In the genomic region with DNA sequence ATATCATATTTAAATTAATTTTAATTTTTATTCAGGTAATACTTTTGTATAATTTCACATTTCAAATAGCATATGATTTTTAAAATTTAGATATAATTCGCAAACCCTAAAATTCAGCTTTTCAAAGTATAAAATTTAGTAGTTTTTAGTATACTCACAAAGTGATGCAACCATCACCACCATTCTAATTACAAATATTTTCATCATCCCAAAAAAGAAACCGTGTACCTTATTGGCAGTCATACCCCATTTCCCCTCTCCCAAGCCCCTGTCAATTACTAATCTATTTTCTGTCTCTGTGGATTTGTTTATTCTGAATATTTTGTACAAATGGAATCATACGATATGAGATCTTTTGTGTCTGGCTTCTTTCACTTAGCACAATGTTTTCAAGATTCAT, we compare ENCODE assay signal across 26 cellular contexts.
"Had no signal": no experiment of that assay in that cellular context is flagged by ENCODE, and none has a peak within 500 bp of the region (broad histone marks: within the 10 kb centered on the region; RNA-seq: fewer than 3 reads in every experiment).

No MANE protein-coding gene starts in this region.

- H3K27me3 ChIP-seq: stomach, suprapubic skin, testis, thyroid gland, tibial artery, tibial nerve, transverse colon, upper lobe of left lung, upper lobe of right lung, uterus, vagina had no signal

- H3K4me3 ChIP-seq: stomach, suprapubic skin, testis, thoracic aorta, thyroid gland, tibial artery, tibial nerve, transverse colon, upper lobe of left lung, upper lobe of right lung, uterus, vagina had no signal

- H3K27ac ChIP-seq: stomach, suprapubic skin, testis, thoracic aorta, thyroid gland, tibial artery, tibial nerve, transverse colon, upper lobe of left lung, upper lobe of right lung, uterus, vagina had no signal

- H3K9me3 ChIP-seq: stomach, suprapubic skin, testis, thoracic aorta, thyroid gland, tibial artery, tibial nerve, transverse colon, upper lobe of left lung, upper lobe of right lung, uterus, vagina had no signal

- H3K36me3 ChIP-seq: stomach, suprapubic skin, thoracic aorta, thyroid gland, tibial artery, tibial nerve, transverse colon, upper lobe of left lung, upper lobe of right lung, uterus, vagina had no signal

- ATAC-seq: stimulated activated effector memory CD8-positive, alpha-beta T cell treated with anti-CD3 and anti-CD28 coated beads, Interleukin-12 subunit alpha, Interleukin-12 subunit beta, amount 100 ng/mL, for 72 hours; stimulated activated memory B cell treated with anti-CD40 and anti-IgM and Interleukin-4, amounts not matched to agents 10 μg/mL and 1 μg/mL and 100 μg/mL, for 72 hours; stimulated activated naive B cell treated with anti-CD40 and anti-IgM and Interleukin-4, amounts not matched to agents 10 μg/mL and 1 μg/mL and 100 μg/mL, for 72 hours; stimulated activated naive CD8-positive, alpha-beta T cell treated with anti-CD3 and anti-CD28 coated beads, Interleukin-15, amount 100 ng/mL, for 72 hours; stimulated activated naive CD8-positive, alpha-beta T cell treated with anti-CD3 and anti-CD28 coated beads, Interleukin-15, Interleukin-2, amounts not matched to agents 100 U/mL and 50 U/mL, for 24 hours; upper lobe of right lung had no signal

- H3K4me1 ChIP-seq: upper lobe of right lung, uterus had no signal

- DNase-seq: stimulated activated CD4-positive, alpha-beta T cell treated with anti-CD3 and anti-CD28 coated beads, Interleukin-2, amount 100 ng/mL, for 48 hours; stimulated activated CD4-positive, alpha-beta T cell treated with anti-CD3 and anti-CD28 coated beads, Interleukin-4, amount 100 ng/mL, for 1 hour; stimulated activated CD4-positive, alpha-beta T cell treated with anti-CD3 and anti-CD28 coated beads, Interleukin-4, amount 100 ng/mL, for 24 hours; stimulated activated CD4-positive, alpha-beta T cell treated with anti-CD3 and anti-CD28 coated beads, Interleukin-4, amount 100 ng/mL, for 4 hours; stimulated activated CD8-positive, alpha-beta memory T cell treated with anti-CD3 and anti-CD28 coated beads, Interleukin-4, amount 100 ng/mL, for 48 hours; stimulated activated naive B cell treated with anti-CD40 and anti-IgM and Interleukin-4, amounts not matched to agents 10 μg/mL and 1 μg/mL and 100 μg/mL, for 72 hours; stimulated activated naive CD4-positive, alpha-beta T cell; stimulated activated naive CD4-positive, alpha-beta T cell treated with Interleukin-2 at 50 U/mL for 16 hours; stimulated activated naive CD8-positive, alpha-beta T cell treated with anti-CD3 and anti-CD28 coated beads, Interleukin-15, amount 100 ng/mL, for 72 hours; stimulated activated naive CD8-positive, alpha-beta T cell treated with anti-CD3 and anti-CD28 coated beads, Interleukin-15, Interleukin-2, amounts not matched to agents 100 U/mL and 50 U/mL, for 24 hours; stomach; substantia nigra; testis; thyroid gland; tibial artery; transverse colon; trophoblast cell; upper lobe of left lung; upper lobe of right lung; uterus had no signal
